ENCODE assay signal across 1 cellular context in the genomic region with DNA sequence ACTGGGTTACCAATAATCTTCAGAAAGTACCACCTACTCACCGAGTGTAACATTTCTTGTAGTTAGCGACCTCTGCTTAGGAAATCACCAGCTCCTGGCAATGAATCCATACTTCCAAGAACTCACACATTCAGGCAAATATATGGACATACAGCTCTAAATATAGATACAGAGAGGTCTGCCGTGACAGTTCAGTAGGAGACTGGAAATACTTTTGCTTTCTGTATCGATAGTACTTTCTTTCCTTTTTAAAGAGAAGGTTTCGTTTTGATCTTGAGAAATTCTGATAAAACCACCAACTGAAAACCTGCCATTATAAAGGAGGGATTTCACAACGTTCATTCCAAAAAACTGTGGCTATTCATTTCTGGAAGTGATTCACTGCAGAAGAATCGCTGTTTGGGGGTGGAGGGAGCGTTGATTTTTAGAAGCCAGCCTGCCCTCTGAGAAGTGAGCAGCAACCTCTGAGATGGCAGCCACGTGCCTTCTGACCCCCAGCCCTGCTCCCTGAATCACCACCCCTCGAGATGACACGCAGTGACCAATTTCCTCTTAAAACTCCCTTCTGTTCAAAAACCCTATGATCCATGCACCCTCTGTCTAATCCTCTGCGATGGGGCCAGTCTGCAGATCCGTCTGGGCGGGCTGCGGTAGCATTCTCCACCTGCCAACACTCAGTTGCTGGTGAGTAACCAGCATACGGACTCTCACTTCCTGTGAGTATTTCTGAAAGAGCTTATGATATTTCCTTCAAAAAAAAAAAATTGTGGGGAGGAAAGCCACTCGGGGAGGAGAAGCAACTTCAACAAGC.
TF ChIP-seq lines count a peak whose summit lies in the region.

No MANE protein-coding gene starts in this region.

TF ChIP-seq in HepG2, 621 proteins besides CTCF, POLR2A, EP300 and RAD21 (continued from another document and continues in another):
- no peak for TF ChIP-seq ZNF460 (CRISPR knock-in tag; IDR thresholded peaks at IDR 0.05; ENCODE audit: borderline replicate concordance)
- TF ChIP-seq RNF2 (conservative IDR thresholded peaks at IDR 0.05; ENCODE audit: low read depth): no peak
- TF ChIP-seq HNRNPK (IDR thresholded peaks at IDR 0.05; ENCODE audit: low read depth, low read length, poor library complexity, severe bottlenecking): no peak
- no peak for TF ChIP-seq GATAD1 (CRISPR knock-in tag; IDR thresholded peaks at IDR 0.05)
- peak; percentile 64; the same call in 1 of the 2 replicates for TF ChIP-seq TBX2 (CRISPR knock-in tag; IDR thresholded peaks at IDR 0.05; ENCODE audit: borderline replicate concordance)
- TF ChIP-seq GABPB1 (CRISPR knock-in tag; IDR thresholded peaks at IDR 0.05): peak; percentile 32; the same call in 1 of the 2 replicates
- TF ChIP-seq, protein P1, sequence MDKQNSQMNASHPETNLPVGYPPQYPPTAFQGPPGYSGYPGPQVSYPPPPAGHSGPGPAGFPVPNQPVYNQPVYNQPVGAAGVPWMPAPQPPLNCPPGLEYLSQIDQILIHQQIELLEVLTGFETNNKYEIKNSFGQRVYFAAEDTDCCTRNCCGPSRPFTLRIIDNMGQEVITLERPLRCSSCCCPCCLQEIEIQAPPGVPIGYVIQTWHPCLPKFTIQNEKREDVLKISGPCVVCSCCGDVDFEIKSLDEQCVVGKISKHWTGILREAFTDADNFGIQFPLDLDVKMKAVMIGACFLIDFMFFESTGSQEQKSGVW (CRISPR knock-in tag; IDR thresholded peaks at IDR 0.05; ENCODE audit: borderline replicate concordance): no peak
- no peak for TF ChIP-seq ATAD3A (CRISPR knock-in tag; IDR thresholded peaks at IDR 0.05)
- peak; percentile 57; the same call in 1 of the 2 replicates for TF ChIP-seq DMAP1 (CRISPR knock-in tag; IDR thresholded peaks at IDR 0.05)
- no peak for TF ChIP-seq TEAD2 (CRISPR knock-in tag; IDR thresholded peaks at IDR 0.05)
- TF ChIP-seq REXO4 (CRISPR knock-in tag; IDR thresholded peaks at IDR 0.05; ENCODE audit: borderline replicate concordance): no peak
- TF ChIP-seq, protein P2, sequence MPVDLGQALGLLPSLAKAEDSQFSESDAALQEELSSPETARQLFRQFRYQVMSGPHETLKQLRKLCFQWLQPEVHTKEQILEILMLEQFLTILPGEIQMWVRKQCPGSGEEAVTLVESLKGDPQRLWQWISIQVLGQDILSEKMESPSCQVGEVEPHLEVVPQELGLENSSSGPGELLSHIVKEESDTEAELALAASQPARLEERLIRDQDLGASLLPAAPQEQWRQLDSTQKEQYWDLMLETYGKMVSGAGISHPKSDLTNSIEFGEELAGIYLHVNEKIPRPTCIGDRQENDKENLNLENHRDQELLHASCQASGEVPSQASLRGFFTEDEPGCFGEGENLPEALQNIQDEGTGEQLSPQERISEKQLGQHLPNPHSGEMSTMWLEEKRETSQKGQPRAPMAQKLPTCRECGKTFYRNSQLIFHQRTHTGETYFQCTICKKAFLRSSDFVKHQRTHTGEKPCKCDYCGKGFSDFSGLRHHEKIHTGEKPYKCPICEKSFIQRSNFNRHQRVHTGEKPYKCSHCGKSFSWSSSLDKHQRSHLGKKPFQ (CRISPR knock-in tag; IDR thresholded peaks at IDR 0.05; ENCODE audit: insufficient replicate concordance): no peak
- no peak for TF ChIP-seq ERF (CRISPR knock-in tag; IDR thresholded peaks at IDR 0.05)
- TF ChIP-seq, protein P3, sequence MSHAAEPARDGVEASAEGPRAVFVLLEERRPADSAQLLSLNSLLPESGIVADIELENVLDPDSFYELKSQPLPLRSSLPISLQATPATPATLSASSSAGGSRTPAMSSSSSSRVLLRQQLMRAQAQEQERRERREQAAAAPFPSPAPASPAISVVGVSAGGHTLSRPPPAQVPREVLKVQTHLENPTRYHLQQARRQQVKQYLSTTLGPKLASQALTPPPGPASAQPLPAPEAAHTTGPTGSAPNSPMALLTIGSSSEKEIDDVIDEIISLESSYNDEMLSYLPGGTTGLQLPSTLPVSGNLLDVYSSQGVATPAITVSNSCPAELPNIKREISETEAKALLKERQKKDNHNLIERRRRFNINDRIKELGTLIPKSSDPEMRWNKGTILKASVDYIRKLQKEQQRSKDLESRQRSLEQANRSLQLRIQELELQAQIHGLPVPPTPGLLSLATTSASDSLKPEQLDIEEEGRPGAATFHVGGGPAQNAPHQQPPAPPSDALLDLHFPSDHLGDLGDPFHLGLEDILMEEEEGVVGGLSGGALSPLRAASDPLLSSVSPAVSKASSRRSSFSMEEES (CRISPR knock-in tag; IDR thresholded peaks at IDR 0.05): peak; percentile 72; the same call in 1 of the 2 replicates
- TF ChIP-seq, protein P4, sequence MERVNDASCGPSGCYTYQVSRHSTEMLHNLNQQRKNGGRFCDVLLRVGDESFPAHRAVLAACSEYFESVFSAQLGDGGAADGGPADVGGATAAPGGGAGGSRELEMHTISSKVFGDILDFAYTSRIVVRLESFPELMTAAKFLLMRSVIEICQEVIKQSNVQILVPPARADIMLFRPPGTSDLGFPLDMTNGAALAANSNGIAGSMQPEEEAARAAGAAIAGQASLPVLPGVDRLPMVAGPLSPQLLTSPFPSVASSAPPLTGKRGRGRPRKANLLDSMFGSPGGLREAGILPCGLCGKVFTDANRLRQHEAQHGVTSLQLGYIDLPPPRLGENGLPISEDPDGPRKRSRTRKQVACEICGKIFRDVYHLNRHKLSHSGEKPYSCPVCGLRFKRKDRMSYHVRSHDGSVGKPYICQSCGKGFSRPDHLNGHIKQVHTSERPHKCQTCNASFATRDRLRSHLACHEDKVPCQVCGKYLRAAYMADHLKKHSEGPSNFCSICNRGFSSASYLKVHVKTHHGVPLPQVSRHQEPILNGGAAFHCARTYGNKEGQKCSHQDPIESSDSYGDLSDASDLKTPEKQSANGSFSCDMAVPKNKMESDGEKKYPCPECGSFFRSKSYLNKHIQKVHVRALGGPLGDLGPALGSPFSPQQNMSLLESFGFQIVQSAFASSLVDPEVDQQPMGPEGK (CRISPR knock-in tag; IDR thresholded peaks at IDR 0.05): peak; percentile 18; the same call in 1 of the 2 replicates
- TF ChIP-seq KMT2A (CRISPR knock-in tag; IDR thresholded peaks at IDR 0.05): 0 out of 2 replicates have a peak, but pooled peaks have one; percentile 30
- 0 out of 2 replicates have a peak, but pooled peaks have one; percentile 29 for TF ChIP-seq GTF2F1 (IDR thresholded peaks at IDR 0.05; ENCODE audit: low read length)
- no peak for TF ChIP-seq ZNF703 (CRISPR knock-in tag; IDR thresholded peaks at IDR 0.05; ENCODE audit: borderline replicate concordance)
- no peak for TF ChIP-seq ARID2 (CRISPR knock-in tag; IDR thresholded peaks at IDR 0.05; ENCODE audit: borderline replicate concordance)
- TF ChIP-seq FOXA3 (CRISPR knock-in tag; IDR thresholded peaks at IDR 0.05): no peak
- TF ChIP-seq, protein P5, sequence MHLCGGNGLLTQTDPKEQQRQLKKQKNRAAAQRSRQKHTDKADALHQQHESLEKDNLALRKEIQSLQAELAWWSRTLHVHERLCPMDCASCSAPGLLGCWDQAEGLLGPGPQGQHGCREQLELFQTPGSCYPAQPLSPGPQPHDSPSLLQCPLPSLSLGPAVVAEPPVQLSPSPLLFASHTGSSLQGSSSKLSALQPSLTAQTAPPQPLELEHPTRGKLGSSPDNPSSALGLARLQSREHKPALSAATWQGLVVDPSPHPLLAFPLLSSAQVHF (CRISPR knock-in tag; IDR thresholded peaks at IDR 0.05): no peak
- no peak for TF ChIP-seq ESRRA (CRISPR knock-in tag; IDR thresholded peaks at IDR 0.05; ENCODE audit: low read depth)
- TF ChIP-seq SPEN (CRISPR knock-in tag; IDR thresholded peaks at IDR 0.05; ENCODE audit: low read depth): peak; percentile 48
- peak; percentile 44; the same call in 1 of the 2 replicates for TF ChIP-seq KAT7 (CRISPR knock-in tag; IDR thresholded peaks at IDR 0.05; ENCODE audit: borderline replicate concordance)
- no peak for TF ChIP-seq JUN (CRISPR knock-in tag; IDR thresholded peaks at IDR 0.05)
- TF ChIP-seq ISL2 (CRISPR knock-in tag; IDR thresholded peaks at IDR 0.05): no peak
- peak; percentile 81 for TF ChIP-seq TGIF2 (CRISPR knock-in tag; IDR thresholded peaks at IDR 0.05)
- no peak for TF ChIP-seq KLF11 (CRISPR knock-in tag; IDR thresholded peaks at IDR 0.05)
- TF ChIP-seq, protein P6, sequence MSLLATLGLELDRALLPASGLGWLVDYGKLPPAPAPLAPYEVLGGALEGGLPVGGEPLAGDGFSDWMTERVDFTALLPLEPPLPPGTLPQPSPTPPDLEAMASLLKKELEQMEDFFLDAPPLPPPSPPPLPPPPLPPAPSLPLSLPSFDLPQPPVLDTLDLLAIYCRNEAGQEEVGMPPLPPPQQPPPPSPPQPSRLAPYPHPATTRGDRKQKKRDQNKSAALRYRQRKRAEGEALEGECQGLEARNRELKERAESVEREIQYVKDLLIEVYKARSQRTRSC (CRISPR knock-in tag; IDR thresholded peaks at IDR 0.05; ENCODE audit: low read depth): no peak
- no peak for TF ChIP-seq ZNF558 (CRISPR knock-in tag; IDR thresholded peaks at IDR 0.05; ENCODE audit: borderline replicate concordance)
- no peak for TF ChIP-seq ZNF251 (CRISPR knock-in tag; IDR thresholded peaks at IDR 0.05)
- TF ChIP-seq ZNF792 (CRISPR knock-in tag; IDR thresholded peaks at IDR 0.05): no peak
- TF ChIP-seq ZNF510 (CRISPR knock-in tag; IDR thresholded peaks at IDR 0.05; ENCODE audit: low read depth): no peak
- TF ChIP-seq THAP11 (CRISPR knock-in tag; IDR thresholded peaks at IDR 0.05): peak; percentile 36; the same call in 1 of the 2 replicates
- TF ChIP-seq SMAD9 (CRISPR knock-in tag; IDR thresholded peaks at IDR 0.05): no peak
- TF ChIP-seq ZSCAN21 (CRISPR knock-in tag; IDR thresholded peaks at IDR 0.05; ENCODE audit: borderline replicate concordance): no peak
- TF ChIP-seq ZNF350 (CRISPR knock-in tag; IDR thresholded peaks at IDR 0.05; ENCODE audit: borderline replicate concordance, low read depth): 0 out of 2 replicates have a peak, but pooled peaks have one; percentile 43
- TF ChIP-seq ZNF768 (CRISPR knock-in tag; IDR thresholded peaks at IDR 0.05): no peak
- TF ChIP-seq MBD4 (IDR thresholded peaks at IDR 0.05; ENCODE audit: borderline replicate concordance, low read length): peak; percentile 24; the same call in 1 of the 2 replicates
- peak; percentile 61; the same call in 1 of the 2 replicates for TF ChIP-seq ETV5 (CRISPR knock-in tag; IDR thresholded peaks at IDR 0.05; ENCODE audit: borderline replicate concordance)
- TF ChIP-seq PRMT3 (CRISPR knock-in tag; IDR thresholded peaks at IDR 0.05; ENCODE audit: borderline replicate concordance, low read depth): no peak
- no peak for TF ChIP-seq MEIS1 (CRISPR knock-in tag; IDR thresholded peaks at IDR 0.05; ENCODE audit: borderline replicate concordance)
- TF ChIP-seq, protein P7, sequence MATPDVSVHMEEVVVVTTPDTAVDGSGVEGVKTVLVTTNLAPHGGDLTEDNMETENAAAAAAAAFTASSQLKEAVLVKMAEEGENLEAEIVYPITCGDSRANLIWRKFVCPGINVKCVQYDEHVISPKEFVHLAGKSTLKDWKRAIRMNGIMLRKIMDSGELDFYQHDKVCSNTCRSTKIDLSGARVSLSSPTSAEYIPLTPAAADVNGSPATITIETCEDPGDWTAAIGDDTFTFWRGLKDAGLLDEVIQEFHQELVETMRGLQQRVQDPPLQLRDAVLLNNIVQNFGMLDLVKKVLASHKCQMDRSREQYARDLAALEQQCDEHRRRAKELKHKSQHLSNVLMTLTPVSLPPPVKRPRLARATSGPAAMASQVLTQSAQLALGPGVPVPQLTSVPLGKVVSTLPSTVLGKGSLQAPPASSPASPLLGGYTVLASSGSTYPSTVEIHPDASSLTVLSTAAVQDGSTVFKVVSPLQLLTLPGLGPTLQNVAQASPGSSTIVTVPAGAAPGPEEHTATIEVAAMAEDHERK (CRISPR knock-in tag; IDR thresholded peaks at IDR 0.05; ENCODE audit: low read depth): no peak
- TF ChIP-seq ZNF607 (CRISPR knock-in tag; IDR thresholded peaks at IDR 0.05; ENCODE audit: borderline replicate concordance): no peak
- TF ChIP-seq REL (CRISPR knock-in tag; conservative IDR thresholded peaks at IDR 0.05): no peak
- no peak for TF ChIP-seq ADNP (CRISPR knock-in tag; IDR thresholded peaks at IDR 0.05)
- TF ChIP-seq SKI (IDR thresholded peaks at IDR 0.05; ENCODE audit: partially characterized antibody): no peak
- no peak for TF ChIP-seq ISX (CRISPR knock-in tag; conservative IDR thresholded peaks at IDR 0.05)
- TF ChIP-seq ZNF430 (CRISPR knock-in tag; IDR thresholded peaks at IDR 0.05): peak; percentile 61; the same call in 1 of the 2 replicates
- TF ChIP-seq, protein P8, sequence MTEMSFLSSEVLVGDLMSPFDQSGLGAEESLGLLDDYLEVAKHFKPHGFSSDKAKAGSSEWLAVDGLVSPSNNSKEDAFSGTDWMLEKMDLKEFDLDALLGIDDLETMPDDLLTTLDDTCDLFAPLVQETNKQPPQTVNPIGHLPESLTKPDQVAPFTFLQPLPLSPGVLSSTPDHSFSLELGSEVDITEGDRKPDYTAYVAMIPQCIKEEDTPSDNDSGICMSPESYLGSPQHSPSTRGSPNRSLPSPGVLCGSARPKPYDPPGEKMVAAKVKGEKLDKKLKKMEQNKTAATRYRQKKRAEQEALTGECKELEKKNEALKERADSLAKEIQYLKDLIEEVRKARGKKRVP (CRISPR knock-in tag; IDR thresholded peaks at IDR 0.05): peak in 1 of 2 experiments; percentile 32; a peak in 1 of 4 replicates
- 0 out of 2 replicates have a peak, but pooled peaks have one; percentile 17 for TF ChIP-seq ZNF331 (CRISPR knock-in tag; IDR thresholded peaks at IDR 0.05)
- no peak for TF ChIP-seq BORCS8-MEF2B (CRISPR knock-in tag; IDR thresholded peaks at IDR 0.05)
- TF ChIP-seq RELA (CRISPR knock-in tag; IDR thresholded peaks at IDR 0.05): no peak
- TF ChIP-seq SIN3B (IDR thresholded peaks at IDR 0.05; ENCODE audit: low read length): no peak
- TF ChIP-seq ZNF296 (CRISPR knock-in tag; conservative IDR thresholded peaks at IDR 0.05): no peak
- no peak for TF ChIP-seq ZNF782 (CRISPR knock-in tag; IDR thresholded peaks at IDR 0.05; ENCODE audit: borderline replicate concordance)
- no peak for TF ChIP-seq RORA (CRISPR knock-in tag; IDR thresholded peaks at IDR 0.05)
- peak; percentile 94 for TF ChIP-seq FOSL2 (CRISPR knock-in tag; IDR thresholded peaks at IDR 0.05)
- no peak for TF ChIP-seq ZNF550 (CRISPR knock-in tag; IDR thresholded peaks at IDR 0.05; ENCODE audit: borderline replicate concordance)
- no peak for TF ChIP-seq KLF12 (CRISPR knock-in tag; IDR thresholded peaks at IDR 0.05; ENCODE audit: borderline replicate concordance)
- TF ChIP-seq IRX3 (CRISPR knock-in tag; IDR thresholded peaks at IDR 0.05; ENCODE audit: borderline replicate concordance, low read depth): no peak
- TF ChIP-seq, protein P9, sequence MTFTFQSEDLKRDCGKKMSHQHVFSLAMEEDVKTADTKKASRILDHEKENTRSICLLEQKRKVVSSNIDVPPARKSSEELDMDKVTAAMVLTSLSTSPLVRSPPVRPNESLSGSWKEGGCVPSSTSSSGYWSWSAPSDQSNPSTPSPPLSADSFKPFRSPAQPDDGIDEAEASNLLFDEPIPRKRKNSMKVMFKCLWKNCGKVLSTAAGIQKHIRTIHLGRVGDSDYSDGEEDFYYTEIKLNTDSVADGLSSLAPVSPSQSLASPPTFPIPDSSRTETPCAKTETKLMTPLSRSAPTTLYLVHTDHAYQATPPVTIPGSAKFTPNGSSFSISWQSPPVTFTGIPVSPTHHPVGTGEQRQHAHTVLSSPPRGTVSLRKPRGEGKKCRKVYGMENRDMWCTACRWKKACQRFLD (CRISPR knock-in tag; IDR thresholded peaks at IDR 0.05; ENCODE audit: borderline replicate concordance): no peak
- TF ChIP-seq SMAD3 (CRISPR knock-in tag; IDR thresholded peaks at IDR 0.05): 0 out of 2 replicates have a peak, but pooled peaks have one; percentile 13
- no peak for TF ChIP-seq HDAC1 (CRISPR knock-in tag; IDR thresholded peaks at IDR 0.05)
